9 cellular contexts compared by ENCODE assay signal in the genomic region with DNA sequence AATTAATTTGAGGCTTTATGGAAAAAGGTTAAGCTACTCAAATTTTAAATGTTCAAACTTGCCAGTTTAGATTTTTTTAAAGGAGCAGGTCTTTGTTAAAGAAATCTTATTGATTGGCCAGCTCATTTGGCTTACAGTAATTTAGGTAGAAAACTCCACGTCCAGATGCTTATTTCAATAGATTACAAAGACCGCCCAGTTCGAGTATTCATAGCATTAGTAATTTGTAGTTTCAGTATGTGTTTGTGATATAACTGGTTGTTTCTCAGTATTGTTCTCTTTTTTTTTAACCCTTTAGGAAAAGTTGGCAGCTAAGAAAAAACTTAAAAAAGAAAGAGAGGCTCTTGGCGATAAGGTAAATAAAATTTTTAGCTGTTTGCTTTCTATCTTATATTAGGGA. TPM values are rescaled to one million over a fixed set of nuclear protein-coding genes. Genes with fewer than 3 reads are reported as not detected.
A peak's percentile ranks its signal among the peaks of the same experiment; 100 is the strongest.
DNase-seq lines count a peak whose midpoint lies in the region; ATAC-seq, FAIRE-seq and TF ChIP-seq lines count a peak whose summit lies in the region.
"Had no signal": no experiment of that assay in that cellular context is flagged by ENCODE, and none has a peak within 500 bp of the region (broad histone marks: within the 10 kb centered on the region; RNA-seq: fewer than 3 reads in every experiment).

No MANE protein-coding gene starts in this region.

- H3K56ac ChIP-seq in H1 (replicated peaks; ENCODE audit: insufficient read length, low read depth, low read length), result no peak overlapping the region

- H3K18ac ChIP-seq in H1 (ENCODE audit: extremely low read depth, low read length), result no peak overlapping the region

- no peaks in the 10 kb centered on the region for H4K20me1 ChIP-seq in SK-N-SH (ENCODE audit: insufficient read depth)
- H4K20me1 ChIP-seq in H1 (replicated peaks in 1 of 2; ENCODE audit: control insufficient read depth in 1 of 2, insufficient read depth in 2 of 2, low read length in 2 of 2), result no peaks in the 10 kb centered on the region

- H3K79me1 ChIP-seq in H1 (ENCODE audit: low read depth, low read length), result no peaks in the 10 kb centered on the region; the same call in 1 of the 2 replicates

- no peak for TF ChIP-seq POLR2A in H1 (IDR thresholded peaks at IDR 0.05; ENCODE audit: control extremely low read depth in 1 of 2, low read depth in 2 of 2, low read length in 2 of 2)

- H4K8ac ChIP-seq in H1 (ENCODE audit: extremely low read depth, insufficient read depth, low read length), result no peak overlapping the region

- H2BK20ac ChIP-seq in H1 (ENCODE audit: low read length), result no peak overlapping the region

- H3K4me3 ChIP-seq in SK-N-SH (ENCODE audit: low read depth in 2 of 2, low read length in 1 of 2) (peak overlapping the region; percentile 92 to 99; a peak in 3 of 4 replicates), LNCaP clone FGC (ENCODE audit: low read depth, low read length) (peak overlapping the region; percentile 72), H1 (ENCODE audit: extremely low read depth in 1 of 4, insufficient read depth in 2 of 4, low read depth in 3 of 4, low read length in 4 of 4) (peak overlapping the region in 1 of 4 experiments; percentile 85; a peak in 2 of 8 replicates), skeletal muscle satellite cell (ENCODE audit: low read length) (peak overlapping the region; percentile 89)

- peaks cover 31 to 44% of the 10 kb centered on the region in 2 experiments for H3K36me3 ChIP-seq in SK-N-SH (replicated peaks in 1 of 2; ENCODE audit: control insufficient read depth in 1 of 2, insufficient read depth in 2 of 2, low read length in 1 of 2)
- H3K36me3 ChIP-seq in H1 (ENCODE audit: control insufficient read depth in 2 of 4, insufficient read depth in 4 of 4, low read length in 3 of 4), result peaks cover 0 to 21% (median 12%) of the 10 kb centered on the region in 4 experiments; a peak in 4 of 8 replicates
- H3K36me3 ChIP-seq in skeletal muscle satellite cell (ENCODE audit: insufficient read depth, low read length), result peaks cover 15% of the 10 kb centered on the region

- no peak for ATAC-seq in SK-N-SH treated with all-trans-retinoic acid at 6 μM for 48 hours
- no peak for ATAC-seq in GM21619 (IDR thresholded peaks at IDR 0.05; ENCODE audit: unreplicated experiment)

- H3K79me2 ChIP-seq in SK-N-SH (ENCODE audit: insufficient read depth), result peaks cover 56% of the 10 kb centered on the region
- H3K79me2 ChIP-seq in H1 (ENCODE audit: control insufficient read depth in 1 of 2, insufficient read depth in 2 of 2, low read length in 2 of 2), result peaks cover 3 to 34% of the 10 kb centered on the region in 2 experiments; a peak in 3 of 4 replicates

- H2AFZ ChIP-seq in SK-N-SH (ENCODE audit: low read depth) (no peak overlapping the region), H1 (ENCODE audit: low read length) (no peak overlapping the region)

- TF ChIP-seq CTCF in SK-N-SH (IDR thresholded peaks at IDR 0.05), result no peak
- TF ChIP-seq CTCF in LNCaP clone FGC (IDR thresholded peaks at IDR 0.05; ENCODE audit: control insufficient read depth, extremely low read depth, insufficient read depth), result no peak
- TF ChIP-seq CTCF in H1 (IDR thresholded peaks at IDR 0.05; ENCODE audit: control extremely low read depth in 1 of 3, insufficient read depth in 1 of 3, low read depth in 1 of 3, low read length in 3 of 3), result no peak
- no peak for TF ChIP-seq CTCF in GM20000 (IDR thresholded peaks at IDR 0.05; ENCODE audit: extremely low read depth, missing control alignments)

- H3K4me2 ChIP-seq in SK-N-SH (peak overlapping the region; percentile 89), H1 (ENCODE audit: insufficient read depth in 1 of 2, low read depth in 2 of 2, low read length in 2 of 2) (peak overlapping the region; percentile 80 to 82; a peak in 2 of 4 replicates), skeletal muscle satellite cell (ENCODE audit: low read length) (peak overlapping the region; percentile 92)

- H3K9ac ChIP-seq in SK-N-SH (peak overlapping the region; percentile 87; the same call in 1 of the 2 replicates), H1 (replicated peaks in 1 of 4; ENCODE audit: extremely low read depth in 1 of 4, low read depth in 3 of 4, low read length in 3 of 4) (no peak overlapping the region), skeletal muscle satellite cell (ENCODE audit: low read depth, low read length) (peak overlapping the region; percentile 97)

- no peaks in the 10 kb centered on the region for H3K9me2 ChIP-seq in SK-N-SH

- TF ChIP-seq EP300 in SK-N-SH (IDR thresholded peaks at IDR 0.05; ENCODE audit: borderline replicate concordance in 1 of 2, low read depth in 1 of 2, low read length in 1 of 2) (no peak), H1 (IDR thresholded peaks at IDR 0.05; ENCODE audit: borderline replicate concordance in 1 of 2, low read depth in 2 of 2, low read length in 2 of 2) (no peak)

- no peak overlapping the region for H3K4ac ChIP-seq in H1 (replicated peaks; ENCODE audit: insufficient read length, low read depth, low read length)

- H3F3A ChIP-seq in SK-N-SH (replicated peaks; ENCODE audit: insufficient read depth), result peaks cover 4% of the 10 kb centered on the region

- peaks cover 4 to 10% of the 10 kb centered on the region in 2 experiments; a peak in 3 of 4 replicates for H3K4me1 ChIP-seq in SK-N-SH (ENCODE audit: control insufficient read depth in 1 of 2, insufficient read depth in 2 of 2, low read depth in 1 of 2, low read length in 1 of 2)
- H3K4me1 ChIP-seq in H1 (replicated peaks in 1 of 4; ENCODE audit: control insufficient read depth in 3 of 4, insufficient read depth in 4 of 4, low read length in 3 of 4), result no peaks in the 10 kb centered on the region
- H3K4me1 ChIP-seq in skeletal muscle satellite cell (ENCODE audit: control insufficient read depth, insufficient read depth, low read length), result peaks cover 12% of the 10 kb centered on the region

- FAIRE-seq in H1 (lab: Jason Lieb, UNC), result no peak
- FAIRE-seq: GM19239 had no signal

- no peak overlapping the region for H4K91ac ChIP-seq in H1 (replicated peaks; ENCODE audit: insufficient read length, low read length)

- no peak overlapping the region for H3K14ac ChIP-seq in H1 (ENCODE audit: insufficient read length)

- no peaks in the 10 kb centered on the region for H3K9me3 ChIP-seq in SK-N-SH
- peaks cover 6 to 8% of the 10 kb centered on the region in 2 experiments; a peak in 3 of 4 replicates for H3K9me3 ChIP-seq in H1 (ENCODE audit: insufficient read depth in 2 of 2, low read depth in 1 of 2, low read length in 1 of 2)
- no peaks in the 10 kb centered on the region for H3K9me3 ChIP-seq in skeletal muscle satellite cell (replicated peaks; ENCODE audit: low read length)

- H3K27me3 ChIP-seq in SK-N-SH (ENCODE audit: insufficient read depth), result no peaks in the 10 kb centered on the region
- H3K27me3 ChIP-seq in H1 (replicated peaks in 1 of 4; ENCODE audit: control insufficient read depth in 3 of 4, extremely low read depth in 1 of 4, insufficient read depth in 3 of 4, low read length in 3 of 4), result peaks cover 2 to 26% (median 20%) of the 10 kb centered on the region in 4 experiments
- no peaks in the 10 kb centered on the region for H3K27me3 ChIP-seq in skeletal muscle satellite cell (ENCODE audit: control insufficient read depth, insufficient read depth, low read length)

- TF ChIP-seq RAD21 in SK-N-SH (IDR thresholded peaks at IDR 0.05; ENCODE audit: low read length) (no peak), H1 (IDR thresholded peaks at IDR 0.05 in 1 of 2, conservative IDR thresholded peaks at IDR 0.05 in 1 of 2; ENCODE audit: low read depth in 2 of 2, low read length in 2 of 2) (no peak)

- no peak overlapping the region for H2BK15ac ChIP-seq in H1 (ENCODE audit: low read length)

- H2AK5ac ChIP-seq in H1 (ENCODE audit: low read depth, low read length), result no peak overlapping the region

- CTCF ChIA-PET in SK-N-SH (lab: Yijun Ruan, JAX) (interaction anchor here (0.7 to 1.8 kb wide), 8 partner anchors 12 to 353 kb away, joined by 3 to 7 read pairs (median 3); no protein-coding TSS in a partner anchor), H1 (lab: Charles Lee; ENCODE audit: partially characterized antibody) (interaction anchor here (1.0 to 2.3 kb wide), 5 partner anchors 50 to 549 kb away, joined by 3 to 6 read pairs (median 3); no protein-coding TSS in a partner anchor)

- no peak for DNase-seq in SK-N-SH
- DNase-seq in LNCaP clone FGC (ENCODE audit: low read depth), result no peak
- no peak for DNase-seq in H1 (ENCODE audit: low read depth in 1 of 2, low spot score in 2 of 2)
- DNase-seq in NCI-H524 treated with DMSO at 0.1 percent for 48 hours (lab: John Stamatoyannopoulos, UW), result no peak
- DNase-seq in GM20000 (ENCODE audit: low spot score), result no peak

- H4K5ac ChIP-seq in H1 (ENCODE audit: insufficient read length, low read depth, low read length), result no peak overlapping the region

- POLR2A ChIA-PET in SK-N-SH (lab: Yijun Ruan, JAX) (interaction anchor here (1.9 kb wide), 1 partner anchor 25 kb away, joined by 6 read pairs; no protein-coding TSS in a partner anchor), H1 (lab: Charles Lee; ENCODE audit: partially characterized antibody) (interaction anchor here (1.6 kb wide), 1 partner anchor 26 kb away, joined by 6 read pairs; a partner anchor contains a TSS)

- no peak overlapping the region for H2BK5ac ChIP-seq in H1 (ENCODE audit: low read depth, low read length)

- 67% methylated on average over 4 of the region's 4 CpGs for WGBS in SK-N-SH (ENCODE audit: low lambda C conversion rate)
- 88% methylated on average over 4 of the region's 4 CpGs; no CpG with 5 or more reads in 1 of the 2 experiments for WGBS in H1 (ENCODE audit: extremely low coverage in 1 of 2, insufficient coverage in 1 of 2, insufficient read length in 1 of 2, insufficient replicate concordance in 2 of 2, low coverage in 1 of 2, low lambda C conversion rate in 2 of 2, missing lambda C conversion rate in 1 of 2), 2 experiments

- H2BK120ac ChIP-seq in H1 (replicated peaks; ENCODE audit: low read depth, low read length), result no peak overlapping the region

- H3K27ac ChIP-seq in SK-N-SH (ENCODE audit: low read depth in 2 of 2, low read length in 1 of 2) (no peak overlapping the region), H1 (ENCODE audit: low read depth, low read length) (no peak overlapping the region)

- peaks cover 3% of the 10 kb centered on the region; the same call in 1 of the 2 replicates for H3K23me2 ChIP-seq in H1 (ENCODE audit: low read depth, low read length)

- H2BK12ac ChIP-seq in H1 (ENCODE audit: low read depth, low read length), result no peak overlapping the region

- no peak overlapping the region for H3K23ac ChIP-seq in H1 (ENCODE audit: insufficient read length)

RNA-seq across cellular contexts. Expression of a gene that starts 1.6 kb away (rescaled TPM):
- polyA plus RNA-seq in SK-N-SH (2012; rRNA removed) (22.6 and 27.1 TPM in 2 replicates), H1 (2011; rRNA removed) (10.4 and 18.7 TPM in 2 replicates)
- polyA plus RNA-seq in SK-N-SH (2012; cell fraction: cytosol; rRNA removed), result 34.6 and 45.8 TPM in 2 replicates
- polyA plus RNA-seq in SK-N-SH (2012; cell fraction: nucleus; rRNA removed), result 8.4 and 17.0 TPM in 2 replicates
- total RNA-seq in H1 (2021; fragmentation: NEBNext Ultra II Directional; extraction: Animal tissue kit (Norgen Biotek cat#: 25700)), result 41.8 and 42.4 TPM in 2 replicates
- 27.5 TPM for polyA plus RNA-seq in H1 (2011; cell fraction: cytosol; rRNA removed)
- polyA plus RNA-seq in H1 (2011; cell fraction: nucleus; rRNA removed), result 7.5 TPM
- polyA plus RNA-seq in H1 (2012, experiment 1 of 2), result 24.3 to 46.3 TPM (median 27.4 TPM) in 4 replicates
- polyA plus RNA-seq in H1 (2012, experiment 2 of 2), result 5.8 TPM
- polyA plus RNA-seq in H1 (2013, experiment 1 of 2), result 66.4 TPM
- polyA plus RNA-seq in H1 (2013, experiment 2 of 2), result 66.9 TPM
- polyA minus RNA-seq in H1 (2011; rRNA and poly(A)+ RNA removed), result 7.5 and 10.5 TPM in 2 replicates
- 10.0 TPM for polyA minus RNA-seq in H1 (2011; cell fraction: cytosol; rRNA and poly(A)+ RNA removed)
- 11.3 TPM for polyA minus RNA-seq in H1 (2011; cell fraction: nucleus; rRNA and poly(A)+ RNA removed)
- total RNA-seq in skeletal muscle satellite cell (2012; rRNA removed), result 40.1 and 48.3 TPM in 2 replicates

RNA-seq across cellular contexts. Expression of a gene that starts 25.5 kb away (rescaled TPM):
- polyA plus RNA-seq in SK-N-SH (2012; rRNA removed) (1.2 and 1.6 TPM in 2 replicates), H1 (2011; rRNA removed) (0.51 TPM in 1 of 2 replicates, not detected in the other)
- 0.72 and 0.73 TPM in 2 replicates for polyA plus RNA-seq in SK-N-SH (2012; cell fraction: cytosol; rRNA removed)
- 2.6 TPM in 2 replicates for polyA plus RNA-seq in SK-N-SH (2012; cell fraction: nucleus; rRNA removed)
- 1.1 TPM in 2 replicates for total RNA-seq in H1 (2021; fragmentation: NEBNext Ultra II Directional; extraction: Animal tissue kit (Norgen Biotek cat#: 25700))
- 0.49 TPM for polyA plus RNA-seq in H1 (2011; cell fraction: cytosol; rRNA removed)
- polyA plus RNA-seq in H1 (2011; cell fraction: nucleus; rRNA removed), result 1.0 TPM
- polyA plus RNA-seq in H1 (2012, experiment 1 of 2), result 0.80 to 1.6 TPM (median 1.3 TPM) in 3 of 4 replicates, not detected in the other
- not detected for polyA plus RNA-seq in H1 (2012, experiment 2 of 2)
- 2.3 TPM for polyA plus RNA-seq in H1 (2013, experiment 1 of 2)
- 2.5 TPM for polyA plus RNA-seq in H1 (2013, experiment 2 of 2)
- polyA minus RNA-seq in H1 (2011; rRNA and poly(A)+ RNA removed), result not detected in 2 replicates
- not detected for polyA minus RNA-seq in H1 (2011; cell fraction: cytosol; rRNA and poly(A)+ RNA removed)
- 2.8 TPM for polyA minus RNA-seq in H1 (2011; cell fraction: nucleus; rRNA and poly(A)+ RNA removed)
- total RNA-seq in skeletal muscle satellite cell (2012; rRNA removed), result under 0.01 and 0.22 TPM in 2 replicates

RNA-seq across cellular contexts. Expression of a gene that starts 25.7 kb away (rescaled TPM):
- polyA plus RNA-seq in SK-N-SH (2012; rRNA removed) (67.0 and 104 TPM in 2 replicates), H1 (2011; rRNA removed) (89.8 and 104 TPM in 2 replicates)
- polyA plus RNA-seq in SK-N-SH (2012; cell fraction: cytosol; rRNA removed), result 120 and 122 TPM in 2 replicates
- polyA plus RNA-seq in SK-N-SH (2012; cell fraction: nucleus; rRNA removed), result 30.2 and 33.5 TPM in 2 replicates
- total RNA-seq in H1 (2021; fragmentation: NEBNext Ultra II Directional; extraction: Animal tissue kit (Norgen Biotek cat#: 25700)), result 94.0 and 109 TPM in 2 replicates
- 64.2 TPM for polyA plus RNA-seq in H1 (2011; cell fraction: cytosol; rRNA removed)
- 95.9 TPM for polyA plus RNA-seq in H1 (2011; cell fraction: nucleus; rRNA removed)
- polyA plus RNA-seq in H1 (2012, experiment 1 of 2), result 138 to 158 TPM (median 145 TPM) in 4 replicates
- 267 TPM for polyA plus RNA-seq in H1 (2012, experiment 2 of 2)
- polyA plus RNA-seq in H1 (2013, experiment 1 of 2), result 223 TPM
- 200 TPM for polyA plus RNA-seq in H1 (2013, experiment 2 of 2)
- 13.9 and 14.8 TPM in 2 replicates for polyA minus RNA-seq in H1 (2011; rRNA and poly(A)+ RNA removed)
- polyA minus RNA-seq in H1 (2011; cell fraction: cytosol; rRNA and poly(A)+ RNA removed), result 46.7 TPM
- polyA minus RNA-seq in H1 (2011; cell fraction: nucleus; rRNA and poly(A)+ RNA removed), result 34.0 TPM
- total RNA-seq in skeletal muscle satellite cell (2012; rRNA removed), result 33.0 and 37.4 TPM in 2 replicates

Comparison
In these comparisons a context has a peak if more than half of its experiments do, and no peak if none do; other contexts are left out.
1. H3K9ac ChIP-seq: peak in SK-N-SH (single experiment) and skeletal muscle satellite cell (single experiment); none in H1 (0 of 4).
2. Peak in every context shown above with its lines, with median percentiles within 50 percentile points of each other: H3K4me2 ChIP-seq.